Comparison of ENCODE assay signal across 10 cellular contexts in genomic region chr14:106657460-106657859, GRCh38.
DNase-seq lines count a peak whose midpoint lies in the region; ATAC-seq and TF ChIP-seq lines count a peak whose summit lies in the region.
"Had no signal": no experiment of that assay in that cellular context is flagged by ENCODE, and none has a peak within 500 bp of the region (broad histone marks: within the 10 kb centered on the region; RNA-seq: fewer than 3 reads in every experiment).

No MANE protein-coding gene starts in this region.

- H3K27me3 Mint-ChIP-seq in CD4-positive, alpha-beta memory T cell: peaks cover 0 to 3% of the 10 kb centered on the region in 2 donors

- no peak for ATAC-seq in GM18870 (IDR thresholded peaks at IDR 0.05; ENCODE audit: unreplicated experiment)

- no peaks in the 10 kb centered on the region for H3K36me3 Mint-ChIP-seq in CD4-positive, alpha-beta memory T cell

- POLR2A ChIA-PET in CD4-positive, alpha-beta memory T cell (lab: Charles Lee; ENCODE audit: partially characterized antibody): no interaction called here

- intact Hi-C loops in CD4-positive, alpha-beta memory T cell (cut with micrococcal nuclease): no loop called here
- intact Hi-C loops in spleen (cut with DNase I; ENCODE audit: low total_unique reads) (no loop called here), uterus (cut with DNase I; ENCODE audit: low total_unique reads) (no loop called here)

- H3K4me1 Mint-ChIP-seq in CD4-positive, alpha-beta memory T cell: peaks cover 10 to 24% (median 15%) of the 10 kb centered on the region in 4 donors

- no peak for TF ChIP-seq POLR2A in spleen (IDR thresholded peaks at IDR 0.05)
- TF ChIP-seq POLR2A in uterus (IDR thresholded peaks at IDR 0.05): no peak

- TF ChIP-seq CTCF in spleen (IDR thresholded peaks at IDR 0.05 in 8 of 11, conservative IDR thresholded peaks at IDR 0.05 in 3 of 11) (peak in 6 of 11 experiments; percentile 23 to 62 (median 52)), uterus (IDR thresholded peaks at IDR 0.05) (no peak)

- peak; percentile 38 to 59 (median 50) for DNase-seq in CD4-positive, alpha-beta memory T cell
- DNase-seq in NCI-H146 treated with DMSO at 0.1 percent for 48 hours (lab: John Stamatoyannopoulos, UW; ENCODE audit: unreplicated experiment) (peak; percentile 18), spleen (peak; percentile 82), 8988T (no peak), uterus (no peak), NCI-H524 (lab: John Stamatoyannopoulos, UW) (no peak)
- peak; percentile 83 for DNase-seq in activated CD8-positive, alpha-beta memory T cell treated with anti-CD3 and anti-CD28 coated beads for 24 hours
- DNase-seq: DMS79, mammary epithelial cell had no signal

- H3K9me3 Mint-ChIP-seq in CD4-positive, alpha-beta memory T cell: peaks cover 0 to 2% (median 0%) of the 10 kb centered on the region in 8 donors

- no peaks in the 10 kb centered on the region for H3K27me3 ChIP-seq in CD4-positive, alpha-beta memory T cell (ENCODE audit: insufficient read depth, low read length)
- peaks cover 0 to 9% (median 0%) of the 10 kb centered on the region in 7 donors for H3K27me3 ChIP-seq in spleen (replicated peaks in 1 of 7)
- no peaks in the 10 kb centered on the region for H3K27me3 ChIP-seq in uterus

- no peak overlapping the region for H3K4me3 ChIP-seq in CD4-positive, alpha-beta memory T cell (ENCODE audit: low read length in 2 of 2)
- H3K4me3 ChIP-seq in spleen: no peak overlapping the region
- H3K4me3 ChIP-seq in uterus: no peak overlapping the region

- H3K4me3 Mint-ChIP-seq in CD4-positive, alpha-beta memory T cell: peak overlapping the region in 2 of 8 donors; percentile 11 to 22

- CTCF ChIA-PET in CD4-positive, alpha-beta memory T cell (lab: Charles Lee; ENCODE audit: partially characterized antibody): interaction anchor here (0.8 to 2.0 kb wide), 7 partner anchors 8 to 133 kb away, joined by 3 to 11 read pairs (median 4); no protein-coding TSS in a partner anchor

- 39 to 59% (median 51%) methylated on average over 7 to 8 of the region's 8 CpGs for WGBS in spleen, 5 donors

- H3K27ac Mint-ChIP-seq in CD4-positive, alpha-beta memory T cell: no peak overlapping the region

- no peaks in the 10 kb centered on the region for H3K36me3 ChIP-seq in CD4-positive, alpha-beta memory T cell (ENCODE audit: insufficient read depth, low read length)
- H3K36me3 ChIP-seq in spleen: no peaks in the 10 kb centered on the region
- H3K36me3 ChIP-seq in uterus: no peaks in the 10 kb centered on the region

- H3K27ac ChIP-seq in CD4-positive, alpha-beta memory T cell (ENCODE audit: low read depth, low read length): no peak overlapping the region
- no peak overlapping the region for H3K27ac ChIP-seq in spleen
- H3K27ac ChIP-seq in uterus: no peak overlapping the region

- no peaks in the 10 kb centered on the region for H3K9me3 ChIP-seq in CD4-positive, alpha-beta memory T cell (ENCODE audit: control insufficient read depth in 1 of 2, low read length in 2 of 2)
- H3K9me3 ChIP-seq in spleen (no peaks in the 10 kb centered on the region), uterus (no peaks in the 10 kb centered on the region)

- H3K4me1 ChIP-seq in CD4-positive, alpha-beta memory T cell (ENCODE audit: insufficient read depth, low read length): peaks cover 8% of the 10 kb centered on the region
- no peaks in the 10 kb centered on the region for H3K4me1 ChIP-seq in spleen
- no peaks in the 10 kb centered on the region for H3K4me1 ChIP-seq in uterus

Comparison
In these comparisons a context has a peak if more than half of its experiments do, and no peak if none do; other contexts are left out.
1. DNase-seq: peak in CD4-positive, alpha-beta memory T cell (5 of 5), NCI-H146 treated with DMSO at 0.1 percent for 48 hours (single experiment), activated CD8-positive, alpha-beta memory T cell treated with anti-CD3 and anti-CD28 coated beads for 24 hours (single experiment) and spleen (single experiment); none in 8988T (single experiment), uterus (0 of 2) and NCI-H524 (0 of 2).
2. CTCF ChIP-seq: peak in spleen (6 of 11); none in uterus (0 of 4).